Comparison of ENCODE assay signal across 8 cellular contexts in the genomic region with DNA sequence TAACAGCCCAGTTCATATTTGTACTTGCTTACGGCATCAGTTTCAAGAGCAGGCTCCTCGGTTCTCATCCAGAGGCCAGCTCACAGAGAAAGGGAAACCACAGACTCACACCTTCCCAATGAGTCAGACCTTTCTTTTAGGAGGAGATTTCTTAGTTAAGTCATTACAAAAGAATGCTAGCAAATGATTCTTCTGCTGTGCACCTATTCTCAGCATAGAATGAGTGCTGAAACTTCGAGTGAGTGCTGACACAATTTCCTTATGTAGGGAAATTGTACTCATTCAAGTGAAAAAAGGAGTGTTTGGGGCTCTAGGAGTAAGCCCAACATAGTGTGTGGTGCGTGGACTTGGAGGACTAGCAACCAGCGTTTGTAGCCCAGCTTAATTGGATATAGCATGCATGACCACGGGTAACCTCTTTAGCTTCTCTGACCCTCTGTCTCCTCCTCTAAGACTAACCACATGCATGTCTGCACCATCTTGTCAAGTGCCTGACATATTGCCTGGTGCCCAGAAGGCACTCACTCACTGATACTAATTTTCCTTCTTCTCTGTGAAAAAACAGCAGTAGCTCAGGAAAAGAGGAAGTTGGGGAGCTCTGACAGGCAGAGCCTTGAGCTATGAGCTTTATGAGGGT.
DNase-seq lines count a peak whose midpoint lies in the region; ATAC-seq lines count a peak whose summit lies in the region.

No MANE protein-coding gene starts in this region.

- DNase-seq in NK-92 treated with Interleukin-12 subunit alpha and Interleukin-12 subunit beta, amount 100 ng/mL, for 24 hours (lab: John Stamatoyannopoulos, UW): peak; percentile 5
- no peak for DNase-seq in NK-92 (lab: John Stamatoyannopoulos, UW; ENCODE audit: unreplicated experiment)
- DNase-seq in NOMO-1 treated with dmso at 0.1 percent for 144 hours (lab: John Stamatoyannopoulos, UW; ENCODE audit: unreplicated experiment): peak; percentile 45
- DNase-seq in left colon: no peak
- no peak for DNase-seq in KG1 (lab: John Stamatoyannopoulos, UW)
- no peak for DNase-seq in inferior parietal cortex (ENCODE audit: extremely low spot score)

- H3K4me1 Mint-ChIP-seq in activated naive CD4-positive, alpha-beta T cell treated with anti-CD3 and anti-CD28 coated beads, Interleukin-2, amount 50 U/mL, for 24 hours: peaks cover 77% of the 10 kb centered on the region

- peak; percentile 58 for ATAC-seq in HG02852 (IDR thresholded peaks at IDR 0.05; ENCODE audit: unreplicated experiment)
- peak; percentile 48 for ATAC-seq in left colon

- peaks cover 3% of the 10 kb centered on the region for H3K36me3 Mint-ChIP-seq in activated naive CD4-positive, alpha-beta T cell treated with anti-CD3 and anti-CD28 coated beads, Interleukin-2, amount 50 U/mL, for 24 hours

- no peaks in the 10 kb centered on the region for H3K9me3 Mint-ChIP-seq in activated naive CD4-positive, alpha-beta T cell treated with anti-CD3 and anti-CD28 coated beads, Interleukin-2, amount 50 U/mL, for 24 hours

- H3K27ac Mint-ChIP-seq in activated naive CD4-positive, alpha-beta T cell treated with anti-CD3 and anti-CD28 coated beads, Interleukin-2, amount 50 U/mL, for 24 hours: peak overlapping the region; percentile 91

- intact Hi-C loops in left colon (cut with DNase I, micrococcal nuclease): no loop called here

- peak overlapping the region; percentile 73 for H3K4me3 Mint-ChIP-seq in activated naive CD4-positive, alpha-beta T cell treated with anti-CD3 and anti-CD28 coated beads, Interleukin-2, amount 50 U/mL, for 24 hours

- no peaks in the 10 kb centered on the region for H3K27me3 Mint-ChIP-seq in activated naive CD4-positive, alpha-beta T cell treated with anti-CD3 and anti-CD28 coated beads, Interleukin-2, amount 50 U/mL, for 24 hours

Comparison
In these comparisons a context has a peak if more than half of its experiments do, and no peak if none do; other contexts are left out.
1. DNase-seq: peak in NK-92 treated with Interleukin-12 subunit alpha and Interleukin-12 subunit beta, amount 100 ng/mL, for 24 hours (single experiment) and NOMO-1 treated with dmso at 0.1 percent for 144 hours (single experiment); none in NK-92 (single experiment), left colon (0 of 2), KG1 (single experiment) and inferior parietal cortex (single experiment).